In genomic region chr3:12706504-12707253, GRCh38 we compare ENCODE assay signal across 9 cellular contexts. TPM values are rescaled to one million over a fixed set of nuclear protein-coding genes. Genes with fewer than 3 reads are reported as not detected.
A peak's percentile ranks its signal among the peaks of the same experiment; 100 is the strongest.
DNase-seq lines count a peak whose midpoint lies in the region; ATAC-seq and TF ChIP-seq lines count a peak whose summit lies in the region.
"Had no signal": no experiment of that assay in that cellular context is flagged by ENCODE, and none has a peak within 500 bp of the region (broad histone marks: within the 10 kb centered on the region; RNA-seq: fewer than 3 reads in every experiment).

No MANE protein-coding gene starts in this region.

- TF ChIP-seq CTCF in tibial nerve (IDR thresholded peaks at IDR 0.05) = peak; percentile 24 to 58 (median 48)

- H3K36me3 Mint-ChIP-seq in CD4-positive, CD25-positive, alpha-beta regulatory T cell = no peaks in the 10 kb centered on the region

- no peak overlapping the region for H4K8ac ChIP-seq in neuronal stem cell (ENCODE audit: low read depth, low read length)

- peak overlapping the region in 1 of 4 donors; percentile 23 for H3K4me3 Mint-ChIP-seq in CD4-positive, CD25-positive, alpha-beta regulatory T cell

- H2BK5ac ChIP-seq in neuronal stem cell (ENCODE audit: low read length) = no peak overlapping the region

- peaks cover 3% of the 10 kb centered on the region for H3K27me3 ChIP-seq in CD4-positive, CD25-positive, alpha-beta regulatory T cell (ENCODE audit: control insufficient read depth, insufficient read depth, low read length)
- peaks cover 0 to 8% (median 0%) of the 10 kb centered on the region in 3 experiments for H3K27me3 ChIP-seq in neuronal stem cell (ENCODE audit: control insufficient read depth in 3 of 3, insufficient read depth in 3 of 3, low read depth in 1 of 3, low read length in 3 of 3)
- H3K27me3 ChIP-seq in tibial nerve = no peaks in the 10 kb centered on the region

- H3K27ac ChIP-seq in CD4-positive, CD25-positive, alpha-beta regulatory T cell (ENCODE audit: insufficient read depth, low read length, poor library complexity, severe bottlenecking) = no peak overlapping the region
- no peak overlapping the region for H3K27ac ChIP-seq in neuronal stem cell (replicated peaks; ENCODE audit: low read length)
- no peak overlapping the region for H3K27ac ChIP-seq in tibial nerve

- TF ChIP-seq EP300 in tibial nerve (IDR thresholded peaks at IDR 0.05) = no peak

- H2BK12ac ChIP-seq in neuronal stem cell (ENCODE audit: low read length) = no peak overlapping the region

- H3K27me3 Mint-ChIP-seq in CD4-positive, CD25-positive, alpha-beta regulatory T cell = peaks cover 12% of the 10 kb centered on the region

- H3K36me3 ChIP-seq in CD4-positive, CD25-positive, alpha-beta regulatory T cell (ENCODE audit: control insufficient read depth, insufficient read depth, low read length) = no peaks in the 10 kb centered on the region
- H3K36me3 ChIP-seq in neuronal stem cell (replicated peaks in 1 of 2; ENCODE audit: control insufficient read depth in 2 of 2, insufficient read depth in 2 of 2, low read length in 2 of 2) (no peaks in the 10 kb centered on the region), tibial nerve (no peaks in the 10 kb centered on the region)

- H3K4me1 ChIP-seq in CD4-positive, CD25-positive, alpha-beta regulatory T cell (ENCODE audit: control insufficient read depth, insufficient read depth, low read length, poor library complexity, severe bottlenecking) = no peaks in the 10 kb centered on the region
- H3K4me1 ChIP-seq in neuronal stem cell (ENCODE audit: control insufficient read depth in 2 of 2, insufficient read depth in 1 of 2, low read depth in 1 of 2, low read length in 2 of 2) (no peaks in the 10 kb centered on the region), tibial nerve (peaks cover 0 to 11% (median 0%) of the 10 kb centered on the region in 4 donors)

- no peak overlapping the region for H2AFZ ChIP-seq in neuronal stem cell (ENCODE audit: low read length)

- DNase-seq in CD4-positive, CD25-positive, alpha-beta regulatory T cell = peak; percentile 27 to 72 (median 60)
- DNase-seq in GM19238 (ENCODE audit: insufficient read length, low spot score) (peak; percentile 42), NOMO-1 (lab: John Stamatoyannopoulos, UW; ENCODE audit: unreplicated experiment in 2 of 2) (peak; percentile 45 to 72), erythroblast (lab: John Stamatoyannopoulos, UW) (peak; percentile 69 to 78), neuronal stem cell (ENCODE audit: low spot score) (peak; percentile 36), tibial nerve (ENCODE audit: low spot score in 2 of 2) (peak; percentile 26 to 59)
- peak; percentile 26 for DNase-seq in activated CD8-positive, alpha-beta memory T cell treated with anti-CD3 and anti-CD28 coated beads for 4 hours (ENCODE audit: low read depth in 2 of 2)

- peaks cover 0 to 3% (median 0%) of the 10 kb centered on the region in 7 donors for H3K9me3 Mint-ChIP-seq in CD4-positive, CD25-positive, alpha-beta regulatory T cell

- no peak overlapping the region for H3K18ac ChIP-seq in neuronal stem cell (ENCODE audit: low read length)

- no peak overlapping the region for H3K4me2 ChIP-seq in neuronal stem cell (ENCODE audit: insufficient read depth, low read length, poor library complexity, severe bottlenecking)

- H3K79me1 ChIP-seq in neuronal stem cell (ENCODE audit: low read depth, low read length) = no peaks in the 10 kb centered on the region

- no peak overlapping the region for H2AK5ac ChIP-seq in neuronal stem cell (ENCODE audit: low read depth, low read length)

- peak; percentile 85 to 90 for ATAC-seq in CD4-positive, CD25-positive, alpha-beta regulatory T cell (ENCODE audit: low read depth in 2 of 2)
- ATAC-seq in HG03469 (IDR thresholded peaks at IDR 0.05; ENCODE audit: unreplicated experiment) = peak; percentile 80

- H3K9me3 ChIP-seq in CD4-positive, CD25-positive, alpha-beta regulatory T cell (ENCODE audit: control insufficient read depth in 2 of 2, low read length in 2 of 2) = no peaks in the 10 kb centered on the region
- H3K9me3 ChIP-seq in neuronal stem cell (replicated peaks in 1 of 2; ENCODE audit: control insufficient read depth in 2 of 2, insufficient read depth in 1 of 2, low read depth in 1 of 2, low read length in 2 of 2) = no peaks in the 10 kb centered on the region
- H3K9me3 ChIP-seq in tibial nerve = no peaks in the 10 kb centered on the region

- no peak overlapping the region for H2BK120ac ChIP-seq in neuronal stem cell (ENCODE audit: low read depth, low read length)

- no peak overlapping the region for H2BK15ac ChIP-seq in neuronal stem cell (ENCODE audit: low read length)

- H3K4me3 ChIP-seq in CD4-positive, CD25-positive, alpha-beta regulatory T cell (ENCODE audit: low read depth, low read length) = no peak overlapping the region
- H3K4me3 ChIP-seq in neuronal stem cell (ENCODE audit: low read length in 2 of 2) (no peak overlapping the region), tibial nerve (no peak overlapping the region)

- H3K23ac ChIP-seq in neuronal stem cell (ENCODE audit: low read depth, low read length, poor library complexity) = no peak overlapping the region

- H3K9ac ChIP-seq in neuronal stem cell (ENCODE audit: low read depth, low read length, poor library complexity) = no peak overlapping the region

- H3K4me1 Mint-ChIP-seq in CD4-positive, CD25-positive, alpha-beta regulatory T cell = peaks cover 0 to 6% (median 3%) of the 10 kb centered on the region in 4 donors

- TF ChIP-seq POLR2A in erythroblast (IDR thresholded peaks at IDR 0.05; ENCODE audit: low read length) (no peak), tibial nerve (IDR thresholded peaks at IDR 0.05) (no peak)

- no peak overlapping the region for H4K91ac ChIP-seq in neuronal stem cell (ENCODE audit: low read depth, low read length, poor library complexity)

- no CpG with 5 or more reads among the region's 2 CpGs for WGBS in neuronal stem cell (ENCODE audit: extremely low coverage in 2 of 2, insufficient read length in 2 of 2, insufficient replicate concordance in 1 of 2), 2 donors
- 89 to 92% methylated on average over 2 of the region's 2 CpGs for WGBS in tibial nerve, 2 donors

- peak overlapping the region in 1 of 3 donors; percentile 20 for H3K27ac Mint-ChIP-seq in CD4-positive, CD25-positive, alpha-beta regulatory T cell

- no peak overlapping the region for H3K14ac ChIP-seq in neuronal stem cell (ENCODE audit: low read length)

- no peak overlapping the region for H3K4ac ChIP-seq in neuronal stem cell (ENCODE audit: low read length)

RNA-seq across cellular contexts. Expression of gene RAF1, which starts 42.8 kb away (rescaled TPM):
- 133 TPM for total RNA-seq in CD4-positive, CD25-positive, alpha-beta regulatory T cell
- polyA plus RNA-seq in CD4-positive, CD25-positive, alpha-beta regulatory T cell = 10 to 100 TPM; 54.1 to 73.5 (median 66.3) TPM
- polyA plus RNA-seq in neuronal stem cell (2013, experiment 1 of 2) = 74.1 TPM
- 73.6 TPM for polyA plus RNA-seq in neuronal stem cell (2013, experiment 2 of 2)
- 100 to 1,000 TPM; 106 to 136 (median 121) TPM for total RNA-seq in tibial nerve

RNA-seq across cellular contexts. Expression of gene TMEM40, which starts 52.4 kb away (rescaled TPM):
- total RNA-seq in CD4-positive, CD25-positive, alpha-beta regulatory T cell = 4.4 TPM
- not detected for polyA plus RNA-seq in CD4-positive, CD25-positive, alpha-beta regulatory T cell
- 0.03 TPM for polyA plus RNA-seq in neuronal stem cell (2013, experiment 1 of 2)
- not detected for polyA plus RNA-seq in neuronal stem cell (2013, experiment 2 of 2)
- not detected for total RNA-seq in tibial nerve
- total RNA-seq: T-helper 1 cell treated with Interleukin-12 subunit alpha and Interleukin-12 subunit beta and Interleukin-4 antibody, amounts not matched to agents 30 ng/mL and 1 ng/mL, for 36 hours had no signal
